Comparison of ENCODE assay signal across 26 cellular contexts in genomic region chr1:236110137-236110536, GRCh38.
"Had no signal": no experiment of that assay in that cellular context is flagged by ENCODE, and none has a peak within 500 bp of the region (broad histone marks: within the 10 kb centered on the region; RNA-seq: fewer than 3 reads in every experiment).

No MANE protein-coding gene starts in this region.

- H3K4me1 Mint-ChIP-seq: activated B cell treated with CpG ODN at 0.5 μM for 24 hours; activated naive CD4-positive, alpha-beta T cell treated with anti-CD3 and anti-CD28 coated beads, Interleukin-2, amount 50 U/mL, for 24 hours had no signal

- H3K9me3 ChIP-seq: adrenal gland, body of pancreas, colonic mucosa, esophagus squamous epithelium, gastroesophageal sphincter, heart right ventricle had no signal

- H3K4me3 ChIP-seq: adrenal gland, body of pancreas, colonic mucosa, esophagus squamous epithelium, gastroesophageal sphincter had no signal

- H3K36me3 Mint-ChIP-seq: activated CD4-positive, alpha-beta memory T cell treated with anti-CD3 and anti-CD28 coated beads for 36 hours; activated CD8-positive, alpha-beta memory T cell treated with anti-CD3 and anti-CD28 coated beads, Interleukin-2, amount 10 ng/mL, durations not matched to agents 7 days and 5 days; activated naive CD4-positive, alpha-beta T cell treated with anti-CD3 and anti-CD28 coated beads, Interleukin-2, amount 50 U/mL, for 24 hours had no signal

- H3K27ac ChIP-seq: adrenal gland, body of pancreas, colonic mucosa, epithelial cell of prostate, esophagus squamous epithelium, gastroesophageal sphincter, heart right ventricle, WERI-Rb-1 had no signal

- H3K27me3 Mint-ChIP-seq: activated CD4-positive, alpha-beta memory T cell treated with anti-CD3 and anti-CD28 coated beads for 36 hours; activated CD4-positive, alpha-beta T cell treated with anti-CD3 and anti-CD28 coated beads, Interleukin-2, amount 10 ng/mL, durations not matched to agents 24 days and 14 days; activated naive CD4-positive, alpha-beta T cell treated with anti-CD3 and anti-CD28 coated beads, Interleukin-2, amount 50 U/mL, for 24 hours; T-helper 17 cell had no signal

- H3K4me3 Mint-ChIP-seq: activated B cell treated with CpG ODN at 0.5 μM for 24 hours; activated CD4-positive, alpha-beta memory T cell treated with anti-CD3 and anti-CD28 coated beads for 36 hours; activated CD4-positive, alpha-beta T cell treated with anti-CD3 and anti-CD28 coated beads, Interleukin-2, amount 10 ng/mL, durations not matched to agents 24 days and 14 days; activated CD8-positive, alpha-beta memory T cell treated with anti-CD3 and anti-CD28 coated beads, Interleukin-2, amount 10 ng/mL, durations not matched to agents 7 days and 5 days; activated CD8-positive, alpha-beta T cell treated with anti-CD3 and anti-CD28 coated beads, Interleukin-2, amount 10 ng/mL, durations not matched to agents 7 days and 5 days; activated naive CD4-positive, alpha-beta T cell treated with anti-CD3 and anti-CD28 coated beads, Interleukin-2, amount 50 U/mL, for 24 hours; activated T-helper 1 cell treated with anti-CD3 and anti-CD28 coated beads, Interleukin-12 subunit alpha, Interleukin-12 subunit beta, Interleukin-2, Interleukin-4 antibody, amounts not matched to agents 30 ng/mL and 10 ng/mL and 1 ng/mL, durations not matched to agents 14 hours and 24 hours and 36 hours; T-helper 17 cell; T-helper 2 cell treated with Interferon-gamma antibody and Interleukin-4, amounts not matched to agents 5 μg/mL and 100 μg/mL, for 36 hours had no signal

- H3K36me3 ChIP-seq: adrenal gland, colonic mucosa, esophagus squamous epithelium, gastroesophageal sphincter, heart right ventricle, WERI-Rb-1 had no signal

- FAIRE-seq: endometrium had no signal

- H3K27ac Mint-ChIP-seq: activated B cell treated with CpG ODN at 0.5 μM for 24 hours; activated CD4-positive, alpha-beta memory T cell treated with anti-CD3 and anti-CD28 coated beads for 36 hours; activated CD4-positive, alpha-beta T cell treated with anti-CD3 and anti-CD28 coated beads, Interleukin-2, amount 10 ng/mL, durations not matched to agents 24 days and 14 days; activated CD8-positive, alpha-beta memory T cell treated with anti-CD3 and anti-CD28 coated beads, Interleukin-2, amount 10 ng/mL, durations not matched to agents 7 days and 5 days; activated CD8-positive, alpha-beta T cell treated with anti-CD3 and anti-CD28 coated beads, Interleukin-2, amount 10 ng/mL, durations not matched to agents 7 days and 5 days; activated naive CD4-positive, alpha-beta T cell treated with anti-CD3 and anti-CD28 coated beads, Interleukin-2, amount 50 U/mL, for 24 hours; activated T-helper 1 cell treated with anti-CD3 and anti-CD28 coated beads, Interleukin-12 subunit alpha, Interleukin-12 subunit beta, Interleukin-2, Interleukin-4 antibody, amounts not matched to agents 30 ng/mL and 10 ng/mL and 1 ng/mL, durations not matched to agents 14 hours and 24 hours and 36 hours; activated T-helper 2 cell treated with anti-CD3 and anti-CD28 coated beads, Interferon-gamma antibody, Interleukin-2, Interleukin-4, amounts not matched to agents 10 μg/mL and 5 μg/mL and 100 μg/mL, durations not matched to agents 14 hours and 24 hours and 36 hours; T-helper 17 cell; T-helper 2 cell treated with Interferon-gamma antibody and Interleukin-4, amounts not matched to agents 5 μg/mL and 100 μg/mL, for 36 hours had no signal

- H3K4me1 ChIP-seq: adrenal gland, body of pancreas, colonic mucosa, gastroesophageal sphincter had no signal

- DNase-seq: activated B cell treated with CpG ODN at 0.5 μM for 24 hours; activated CD4-positive, alpha-beta memory T cell treated with anti-CD3 and anti-CD28 coated beads for 36 hours; activated CD4-positive, alpha-beta T cell treated with anti-CD3 and anti-CD28 coated beads, Interleukin-2, amount 10 ng/mL, durations not matched to agents 24 days and 14 days; activated CD8-positive, alpha-beta memory T cell treated with anti-CD3 and anti-CD28 coated beads, Interleukin-2, amount 10 ng/mL, durations not matched to agents 7 days and 5 days; activated CD8-positive, alpha-beta memory T cell treated with anti-CD3 and anti-CD28 coated beads, Interleukin-2, amount 50 U/mL, for 4 hours; activated CD8-positive, alpha-beta T cell treated with anti-CD3 and anti-CD28 coated beads, Interleukin-2, amount 10 ng/mL, durations not matched to agents 7 days and 5 days; activated gamma-delta T cell treated with Interleukin-2 at 50 U/mL for 16 hours; activated naive CD4-positive, alpha-beta T cell treated with Interleukin-2 at 50 U/mL for 16 hours; activated T-cell treated with anti-CD3 and anti-CD28 coated beads, Interleukin-2, amount 50 U/mL, for 1 hour; activated T-cell treated with anti-CD3 and anti-CD28 coated beads, Interleukin-2, amount 50 U/mL, for 48 hours; adrenal gland; colonic mucosa; effector CD8-positive, alpha-beta T cell; esophagus squamous epithelium; heart right ventricle; T-helper 17 cell; T1000; WERI-Rb-1 had no signal

- H3K27me3 ChIP-seq: body of pancreas, colonic mucosa, esophagus squamous epithelium, heart right ventricle had no signal

- ATAC-seq: activated CD8-positive, alpha-beta T cell treated with anti-CD3 and anti-CD28 coated beads, Interleukin-2, amount 10 ng/mL, durations not matched to agents 7 days and 5 days; gastroesophageal sphincter; T-helper 17 cell had no signal

- H3K9me3 Mint-ChIP-seq: activated B cell treated with CpG ODN at 0.5 μM for 24 hours; activated CD4-positive, alpha-beta memory T cell treated with anti-CD3 and anti-CD28 coated beads for 36 hours; activated CD4-positive, alpha-beta T cell treated with anti-CD3 and anti-CD28 coated beads, Interleukin-2, amount 10 ng/mL, durations not matched to agents 24 days and 14 days; activated naive CD4-positive, alpha-beta T cell treated with anti-CD3 and anti-CD28 coated beads, Interleukin-2, amount 50 U/mL, for 24 hours; activated T-helper 1 cell treated with anti-CD3 and anti-CD28 coated beads, Interleukin-12 subunit alpha, Interleukin-12 subunit beta, Interleukin-2, Interleukin-4 antibody, amounts not matched to agents 30 ng/mL and 10 ng/mL and 1 ng/mL, durations not matched to agents 14 hours and 24 hours and 36 hours; activated T-helper 2 cell treated with anti-CD3 and anti-CD28 coated beads, Interferon-gamma antibody, Interleukin-2, Interleukin-4, amounts not matched to agents 10 μg/mL and 5 μg/mL and 100 μg/mL, durations not matched to agents 14 hours and 24 hours and 36 hours; T-helper 2 cell treated with Interferon-gamma antibody and Interleukin-4, amounts not matched to agents 5 μg/mL and 100 μg/mL, for 36 hours had no signal
